In the genomic region with DNA sequence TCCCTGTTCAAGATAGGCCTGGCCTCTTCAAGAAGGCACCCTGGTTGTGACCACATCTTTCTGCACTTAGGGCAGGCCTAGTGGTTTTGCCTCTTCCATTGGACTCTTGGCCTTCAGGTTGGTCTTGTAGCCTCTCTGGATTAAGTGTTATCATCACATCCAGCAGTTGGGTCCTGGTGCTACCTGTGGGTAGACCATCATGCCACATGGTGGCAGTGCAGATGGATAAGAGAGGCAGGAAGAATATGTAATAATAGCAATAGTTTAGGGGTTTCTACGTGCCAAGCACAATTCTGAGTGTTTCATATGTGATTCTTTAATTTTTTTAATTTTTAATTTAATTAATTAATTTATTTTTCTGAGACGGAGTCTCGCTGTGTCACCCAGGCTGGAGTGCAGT, we compare ENCODE assay signal across 1 cellular context.
TF ChIP-seq lines count a peak whose summit lies in the region.

No MANE protein-coding gene starts in this region.

TF ChIP-seq in IMR-90, 13 proteins besides CTCF, POLR2A, EP300 and RAD21:
- TF ChIP-seq CEBPB (IDR thresholded peaks at IDR 0.05; ENCODE audit: low read depth, low read length), result no peak
